In the genomic region with DNA sequence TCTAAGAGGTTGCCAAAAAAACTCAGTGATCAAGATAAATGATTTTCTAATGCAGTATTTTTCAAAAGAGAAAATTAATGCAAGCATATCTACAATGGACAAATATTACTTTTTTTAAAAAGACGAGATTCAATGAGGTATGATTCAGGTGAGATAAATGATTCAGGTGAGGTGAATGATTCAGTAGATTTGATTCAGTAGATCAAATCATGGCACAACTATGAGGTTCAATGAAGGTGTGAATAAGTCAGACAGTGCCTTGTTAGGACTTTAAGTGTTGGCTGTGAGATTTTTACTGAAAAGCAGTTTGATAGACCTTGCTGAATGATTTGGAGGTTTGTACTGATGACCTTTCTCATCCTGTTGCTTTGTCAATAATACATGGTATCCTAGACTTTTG, we compare ENCODE assay signal across 21 cellular contexts.
DNase-seq lines count a peak whose midpoint lies in the region; ATAC-seq, FAIRE-seq and TF ChIP-seq lines count a peak whose summit lies in the region.
"Had no signal": no experiment of that assay in that cellular context is flagged by ENCODE, and none has a peak within 500 bp of the region (broad histone marks: within the 10 kb centered on the region; RNA-seq: fewer than 3 reads in every experiment).

No MANE protein-coding gene starts in this region.

- H3K27me3 ChIP-seq in MM.1S (replicated peaks; ENCODE audit: insufficient read depth, low read length) (no peaks in the 10 kb centered on the region), OCI-LY3 (ENCODE audit: low read depth, low read length) (no peaks in the 10 kb centered on the region), foreskin keratinocyte (peaks cover 9% of the 10 kb centered on the region), right lobe of liver (no peaks in the 10 kb centered on the region)
- H3K27me3 ChIP-seq: BLaER1 treated with 17β-estradiol and CSF1 and Interleukin-3, amounts not matched to agents 10 nM and 100 nM had no signal

- H2AFZ ChIP-seq in MM.1S (ENCODE audit: low read length) (no peak overlapping the region), OCI-LY3 (ENCODE audit: low read depth, low read length) (no peak overlapping the region)

- H3F3A ChIP-seq in MM.1S (ENCODE audit: insufficient read depth, low read length): peaks cover 52% of the 10 kb centered on the region

- H3K4me3 ChIP-seq in MM.1S (ENCODE audit: low read length): no peak overlapping the region
- no peak overlapping the region for H3K4me3 ChIP-seq in OCI-LY3 (ENCODE audit: low read length)
- no peak overlapping the region for H3K4me3 ChIP-seq in right lobe of liver
- H3K4me3 ChIP-seq: A549; BLaER1 treated with 17β-estradiol and CSF1 and Interleukin-3, amounts not matched to agents 10 nM and 100 nM had no signal

- DNase-seq in D721Med (ENCODE audit: insufficient read length, low spot score): no peak
- DNase-seq in MM.1S: no peak
- peak; percentile 35 to 62 for DNase-seq in foreskin keratinocyte
- no peak for DNase-seq in stimulated activated naive CD8-positive, alpha-beta T cell treated with anti-CD3 and anti-CD28 coated beads, Interleukin-15, Interleukin-2, amounts not matched to agents 100 U/mL and 50 U/mL, for 24 hours
- no peak for DNase-seq in right lobe of liver
- DNase-seq in DMS79 (lab: John Stamatoyannopoulos, UW): no peak
- no peak for DNase-seq in activated naive CD4-positive, alpha-beta T cell treated with anti-CD3 and anti-CD28 coated beads, Interleukin-2, amount 50 U/mL, for 72 hours (ENCODE audit: low spot score in 2 of 2)
- DNase-seq: AML-193; Caco-2; CD4-positive, alpha-beta T cell; CD8-positive, alpha-beta T cell; DMS 273 treated with DMSO at 0.1 percent for 48 hours had no signal

- H3K27ac Mint-ChIP-seq in activated naive CD4-positive, alpha-beta T cell treated with anti-CD3 and anti-CD28 coated beads, Interleukin-2, amount 50 U/mL, for 72 hours: no peak overlapping the region
- H3K27ac Mint-ChIP-seq: B cell; CD4-positive, alpha-beta T cell; CD8-positive, alpha-beta T cell had no signal

- H3K4me1 ChIP-seq in MM.1S (ENCODE audit: low read length) (peaks cover 64% of the 10 kb centered on the region), OCI-LY3 (ENCODE audit: low read length) (peaks cover 71% of the 10 kb centered on the region), foreskin keratinocyte (no peaks in the 10 kb centered on the region), right lobe of liver (no peaks in the 10 kb centered on the region)
- H3K4me1 ChIP-seq: A549, Caco-2 had no signal

- H3K79me2 ChIP-seq in MM.1S (ENCODE audit: low read length) (no peaks in the 10 kb centered on the region), OCI-LY3 (ENCODE audit: low read length) (no peaks in the 10 kb centered on the region)

- FAIRE-seq in D721Med (lab: Jason Lieb, UNC): peak; percentile 38
- FAIRE-seq: A549, G401.6, GM12891, GM19239 had no signal

- TF ChIP-seq POLR2A in right lobe of liver (IDR thresholded peaks at IDR 0.05): no peak

- H3K27ac ChIP-seq in MM.1S (ENCODE audit: low read length) (peak overlapping the region; percentile 93; the same call in 1 of the 2 replicates), OCI-LY3 (ENCODE audit: low read length) (no peak overlapping the region), foreskin keratinocyte (no peak overlapping the region), right lobe of liver (no peak overlapping the region)
- H3K27ac ChIP-seq: 22Rv1; A549; BLaER1 treated with 17β-estradiol and CSF1 and Interleukin-3, amounts not matched to agents 10 nM and 100 nM; C4-2B had no signal

- H3K9me3 ChIP-seq in MM.1S (replicated peaks; ENCODE audit: insufficient read depth, low read length): no peaks in the 10 kb centered on the region
- no peaks in the 10 kb centered on the region for H3K9me3 ChIP-seq in OCI-LY3 (ENCODE audit: insufficient read depth, low read length)
- H3K9me3 ChIP-seq in right lobe of liver: no peaks in the 10 kb centered on the region
- H3K9me3 ChIP-seq: A549, Caco-2 had no signal

- H3K9me3 Mint-ChIP-seq in activated naive CD4-positive, alpha-beta T cell treated with anti-CD3 and anti-CD28 coated beads, Interleukin-2, amount 50 U/mL, for 72 hours: peaks cover 7 to 11% of the 10 kb centered on the region in 2 donors

- intact Hi-C loops in right lobe of liver (cut with DNase I): no loop called here

- H3K9ac ChIP-seq in MM.1S (ENCODE audit: low read length) (no peak overlapping the region), OCI-LY3 (ENCODE audit: low read length) (no peak overlapping the region)
- H3K9ac ChIP-seq: BLaER1 treated with 17β-estradiol and CSF1 and Interleukin-3, amounts not matched to agents 10 nM and 100 nM had no signal

- no peaks in the 10 kb centered on the region for H3K9me2 ChIP-seq in MM.1S (replicated peaks; ENCODE audit: insufficient read depth, low read length)

- H3K4me2 ChIP-seq in MM.1S (ENCODE audit: low read depth, low read length) (peak overlapping the region; percentile 72), OCI-LY3 (ENCODE audit: low read length) (peak overlapping the region; percentile 5; the same call in 1 of the 2 replicates)
- H3K4me2 ChIP-seq: A549 had no signal

- no peaks in the 10 kb centered on the region for H3K36me3 ChIP-seq in MM.1S (replicated peaks; ENCODE audit: insufficient read depth, low read length)
- H3K36me3 ChIP-seq in OCI-LY3 (replicated peaks; ENCODE audit: low read depth, low read length): peaks cover 9% of the 10 kb centered on the region
- H3K36me3 ChIP-seq in right lobe of liver: no peaks in the 10 kb centered on the region
- H3K36me3 ChIP-seq: BLaER1 treated with 17β-estradiol and CSF1 and Interleukin-3, amounts not matched to agents 10 nM and 100 nM had no signal

- no peaks in the 10 kb centered on the region for H3K36me3 Mint-ChIP-seq in activated naive CD4-positive, alpha-beta T cell treated with anti-CD3 and anti-CD28 coated beads, Interleukin-2, amount 50 U/mL, for 72 hours
- H3K36me3 Mint-ChIP-seq: CD8-positive, alpha-beta T cell had no signal

- 28% methylated on average over 1 of the region's 1 CpG for WGBS in right lobe of liver (ENCODE audit: insufficient coverage, low coverage, low lambda C conversion rate, missing lambda C conversion rate)

- TF ChIP-seq CTCF in D721Med (IDR thresholded peaks at IDR 0.05; ENCODE audit: insufficient read depth, missing control alignments) (no peak), MM.1S (IDR thresholded peaks at IDR 0.05; ENCODE audit: low read length) (no peak), OCI-LY3 (IDR thresholded peaks at IDR 0.05; ENCODE audit: low read depth, low read length) (no peak), foreskin keratinocyte (conservative IDR thresholded peaks at IDR 0.05) (no peak), right lobe of liver (IDR thresholded peaks at IDR 0.05) (no peak)

- ATAC-seq in foreskin keratinocyte (peak; percentile 82), right lobe of liver (no peak)
- no peak for ATAC-seq in stimulated activated naive CD8-positive, alpha-beta T cell treated with anti-CD3 and anti-CD28 coated beads, Interleukin-15, Interleukin-2, amounts not matched to agents 100 U/mL and 50 U/mL, for 24 hours
- ATAC-seq in activated naive CD4-positive, alpha-beta T cell treated with anti-CD3 and anti-CD28 coated beads, Interleukin-2, amount 50 U/mL, for 72 hours: no peak
- ATAC-seq: A549; CD8-positive, alpha-beta T cell had no signal

- H4K20me1 ChIP-seq in MM.1S (ENCODE audit: insufficient read depth, low read length) (no peaks in the 10 kb centered on the region), OCI-LY3 (ENCODE audit: insufficient read depth, low read length) (no peaks in the 10 kb centered on the region)
- H4K20me1 ChIP-seq: BLaER1 treated with 17β-estradiol and CSF1 and Interleukin-3, amounts not matched to agents 10 nM and 100 nM had no signal

Comparison
In these comparisons a context has a peak if more than half of its experiments do, and no peak if none do; other contexts are left out.
1. DNase-seq: peak in foreskin keratinocyte (2 of 2); none in D721Med (single experiment), MM.1S (single experiment), stimulated activated naive CD8-positive, alpha-beta T cell treated with anti-CD3 and anti-CD28 coated beads, Interleukin-15, Interleukin-2, amounts not matched to agents 100 U/mL and 50 U/mL, for 24 hours (single experiment), right lobe of liver (0 of 3), DMS79 (single experiment) and activated naive CD4-positive, alpha-beta T cell treated with anti-CD3 and anti-CD28 coated beads, Interleukin-2, amount 50 U/mL, for 72 hours (0 of 2).